15 cellular contexts compared by ENCODE assay signal in genomic region chr7:126948664-126949063, GRCh38.
A peak's percentile ranks its signal among the peaks of the same experiment; 100 is the strongest.
DNase-seq lines count a peak whose midpoint lies in the region; ATAC-seq lines count a peak whose summit lies in the region.
"Had no signal": no experiment of that assay in that cellular context is flagged by ENCODE, and none has a peak within 500 bp of the region (broad histone marks: within the 10 kb centered on the region; RNA-seq: fewer than 3 reads in every experiment).

No MANE protein-coding gene starts in this region.

- ATAC-seq in GM19438 (IDR thresholded peaks at IDR 0.05; ENCODE audit: low read depth, unreplicated experiment) (peak; percentile 84), HG02642 (IDR thresholded peaks at IDR 0.05; ENCODE audit: poor library complexity, unreplicated experiment) (peak; percentile 85), HG03159 (IDR thresholded peaks at IDR 0.05; ENCODE audit: unreplicated experiment) (peak; percentile 69)
- ATAC-seq: activated CD8-positive, alpha-beta T cell treated with anti-CD3 and anti-CD28 coated beads, Interleukin-2, amount 10 ng/mL, durations not matched to agents 7 days and 5 days; WTC11 had no signal

- DNase-seq in kidney tubule cell (ENCODE audit: low spot score) = peak; percentile 51
- no peak for DNase-seq in dermis blood vessel endothelial cell
- DNase-seq in activated T-cell treated with anti-CD3 and anti-CD28 coated beads, Interleukin-2, amount 50 U/mL, for 48 hours = no peak
- no peak for DNase-seq in Kasumi-1 (lab: John Stamatoyannopoulos, UW)
- DNase-seq: activated CD8-positive, alpha-beta T cell treated with anti-CD3 and anti-CD28 coated beads, Interleukin-2, amount 10 ng/mL, durations not matched to agents 7 days and 5 days; central memory CD4-positive, alpha-beta T cell; hypothalamus; NCI-H1694; stimulated activated CD4-positive, alpha-beta T cell treated with anti-CD3 and anti-CD28 coated beads, Interleukin-12 subunit alpha, Interleukin-12 subunit beta, amount 100 ng/mL, for 4 hours; stimulated activated naive CD4-positive, alpha-beta T cell; trophoblast cell had no signal
